Comparison of ENCODE assay signal across 1 cellular context in genomic region chr20:2042400-2042799, GRCh38.
TF ChIP-seq lines count a peak whose summit lies in the region.

No MANE protein-coding gene starts in this region.

TF ChIP-seq in SK-N-SH, 30 proteins besides CTCF, POLR2A, EP300 and RAD21 (continued from another document):
- TF ChIP-seq, protein P1, sequence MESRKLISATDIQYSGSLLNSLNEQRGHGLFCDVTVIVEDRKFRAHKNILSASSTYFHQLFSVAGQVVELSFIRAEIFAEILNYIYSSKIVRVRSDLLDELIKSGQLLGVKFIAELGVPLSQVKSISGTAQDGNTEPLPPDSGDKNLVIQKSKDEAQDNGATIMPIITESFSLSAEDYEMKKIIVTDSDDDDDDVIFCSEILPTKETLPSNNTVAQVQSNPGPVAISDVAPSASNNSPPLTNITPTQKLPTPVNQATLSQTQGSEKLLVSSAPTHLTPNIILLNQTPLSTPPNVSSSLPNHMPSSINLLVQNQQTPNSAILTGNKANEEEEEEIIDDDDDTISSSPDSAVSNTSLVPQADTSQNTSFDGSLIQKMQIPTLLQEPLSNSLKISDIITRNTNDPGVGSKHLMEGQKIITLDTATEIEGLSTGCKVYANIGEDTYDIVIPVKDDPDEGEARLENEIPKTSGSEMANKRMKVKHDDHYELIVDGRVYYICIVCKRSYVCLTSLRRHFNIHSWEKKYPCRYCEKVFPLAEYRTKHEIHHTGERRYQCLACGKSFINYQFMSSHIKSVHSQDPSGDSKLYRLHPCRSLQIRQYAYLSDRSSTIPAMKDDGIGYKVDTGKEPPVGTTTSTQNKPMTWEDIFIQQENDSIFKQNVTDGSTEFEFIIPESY (IDR thresholded peaks at IDR 0.05; ENCODE audit: borderline replicate concordance, low read depth) = no peak
- no peak for TF ChIP-seq EZH2phosphoT487 (IDR thresholded peaks at IDR 0.05; ENCODE audit: borderline replicate concordance, low read depth)
- no peak for TF ChIP-seq TEAD4 (IDR thresholded peaks at IDR 0.05; ENCODE audit: borderline replicate concordance, insufficient read depth)
- TF ChIP-seq GATA2 (CRISPR knock-in tag; IDR thresholded peaks at IDR 0.05) = no peak
- TF ChIP-seq FOSL2 (IDR thresholded peaks at IDR 0.05; ENCODE audit: borderline replicate concordance, low read depth) = no peak
- no peak for TF ChIP-seq POLR2AphosphoS5 (IDR thresholded peaks at IDR 0.05; ENCODE audit: low read depth, low read length)
- TF ChIP-seq, protein P2, sequence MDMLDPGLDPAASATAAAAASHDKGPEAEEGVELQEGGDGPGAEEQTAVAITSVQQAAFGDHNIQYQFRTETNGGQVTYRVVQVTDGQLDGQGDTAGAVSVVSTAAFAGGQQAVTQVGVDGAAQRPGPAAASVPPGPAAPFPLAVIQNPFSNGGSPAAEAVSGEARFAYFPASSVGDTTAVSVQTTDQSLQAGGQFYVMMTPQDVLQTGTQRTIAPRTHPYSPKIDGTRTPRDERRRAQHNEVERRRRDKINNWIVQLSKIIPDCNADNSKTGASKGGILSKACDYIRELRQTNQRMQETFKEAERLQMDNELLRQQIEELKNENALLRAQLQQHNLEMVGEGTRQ (IDR thresholded peaks at IDR 0.05; ENCODE audit: borderline replicate concordance, low read depth, low read length) = no peak
- TF ChIP-seq YY1 (IDR thresholded peaks at IDR 0.05; ENCODE audit: low read depth) = no peak
- TF ChIP-seq GABPA (IDR thresholded peaks at IDR 0.05; ENCODE audit: low read depth) = no peak
